Comparison of ENCODE assay signal across 1 cellular context in genomic region chr3:98732239-98733054, GRCh38.
TF ChIP-seq lines count a peak whose summit lies in the region.

No MANE protein-coding gene starts in this region.

TF ChIP-seq in HepG2, 621 proteins besides CTCF, POLR2A, EP300 and RAD21 (continued from another document and continues in another):
- TF ChIP-seq HOXD1 (CRISPR knock-in tag; IDR thresholded peaks at IDR 0.05), result 0 out of 2 replicates have a peak, but pooled peaks have one; percentile 33
- no peak for TF ChIP-seq HNF4G (IDR thresholded peaks at IDR 0.05; ENCODE audit: borderline replicate concordance, low read depth, low read length)
- no peak for TF ChIP-seq HNF4G (CRISPR knock-in tag; IDR thresholded peaks at IDR 0.05; ENCODE audit: borderline replicate concordance, low read depth)
- TF ChIP-seq JDP2 (CRISPR knock-in tag; IDR thresholded peaks at IDR 0.05; ENCODE audit: borderline replicate concordance), result no peak
- TF ChIP-seq, protein P1, sequence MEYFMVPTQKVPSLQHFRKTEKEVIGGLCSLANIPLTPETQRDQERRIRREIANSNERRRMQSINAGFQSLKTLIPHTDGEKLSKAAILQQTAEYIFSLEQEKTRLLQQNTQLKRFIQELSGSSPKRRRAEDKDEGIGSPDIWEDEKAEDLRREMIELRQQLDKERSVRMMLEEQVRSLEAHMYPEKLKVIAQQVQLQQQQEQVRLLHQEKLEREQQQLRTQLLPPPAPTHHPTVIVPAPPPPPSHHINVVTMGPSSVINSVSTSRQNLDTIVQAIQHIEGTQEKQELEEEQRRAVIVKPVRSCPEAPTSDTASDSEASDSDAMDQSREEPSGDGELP (IDR thresholded peaks at IDR 0.05; ENCODE audit: borderline replicate concordance, low read depth), result peak; percentile 42; the same call in 1 of the 2 replicates
- no peak for TF ChIP-seq PRMT3 (CRISPR knock-in tag; IDR thresholded peaks at IDR 0.05; ENCODE audit: borderline replicate concordance, low read depth)
- no peak for TF ChIP-seq SNAPC2 (CRISPR knock-in tag; IDR thresholded peaks at IDR 0.05)
- no peak for TF ChIP-seq ZBTB33 (CRISPR knock-in tag; IDR thresholded peaks at IDR 0.05)
- no peak for TF ChIP-seq ZNF17 (CRISPR knock-in tag; IDR thresholded peaks at IDR 0.05)
- TF ChIP-seq ZZZ3 (CRISPR knock-in tag; IDR thresholded peaks at IDR 0.05; ENCODE audit: borderline replicate concordance), result no peak
- TF ChIP-seq TRIM22 (IDR thresholded peaks at IDR 0.05), result no peak
- TF ChIP-seq, protein P2, sequence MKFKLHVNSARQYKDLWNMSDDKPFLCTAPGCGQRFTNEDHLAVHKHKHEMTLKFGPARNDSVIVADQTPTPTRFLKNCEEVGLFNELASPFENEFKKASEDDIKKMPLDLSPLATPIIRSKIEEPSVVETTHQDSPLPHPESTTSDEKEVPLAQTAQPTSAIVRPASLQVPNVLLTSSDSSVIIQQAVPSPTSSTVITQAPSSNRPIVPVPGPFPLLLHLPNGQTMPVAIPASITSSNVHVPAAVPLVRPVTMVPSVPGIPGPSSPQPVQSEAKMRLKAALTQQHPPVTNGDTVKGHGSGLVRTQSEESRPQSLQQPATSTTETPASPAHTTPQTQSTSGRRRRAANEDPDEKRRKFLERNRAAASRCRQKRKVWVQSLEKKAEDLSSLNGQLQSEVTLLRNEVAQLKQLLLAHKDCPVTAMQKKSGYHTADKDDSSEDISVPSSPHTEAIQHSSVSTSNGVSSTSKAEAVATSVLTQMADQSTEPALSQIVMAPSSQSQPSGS (CRISPR knock-in tag; IDR thresholded peaks at IDR 0.05), result no peak
- TF ChIP-seq NRL (CRISPR knock-in tag; IDR thresholded peaks at IDR 0.05; ENCODE audit: borderline replicate concordance), result no peak
- TF ChIP-seq ZNF609 (CRISPR knock-in tag; IDR thresholded peaks at IDR 0.05; ENCODE audit: borderline replicate concordance), result no peak; the same call in 1 of the 2 replicates
- TF ChIP-seq, protein P3, sequence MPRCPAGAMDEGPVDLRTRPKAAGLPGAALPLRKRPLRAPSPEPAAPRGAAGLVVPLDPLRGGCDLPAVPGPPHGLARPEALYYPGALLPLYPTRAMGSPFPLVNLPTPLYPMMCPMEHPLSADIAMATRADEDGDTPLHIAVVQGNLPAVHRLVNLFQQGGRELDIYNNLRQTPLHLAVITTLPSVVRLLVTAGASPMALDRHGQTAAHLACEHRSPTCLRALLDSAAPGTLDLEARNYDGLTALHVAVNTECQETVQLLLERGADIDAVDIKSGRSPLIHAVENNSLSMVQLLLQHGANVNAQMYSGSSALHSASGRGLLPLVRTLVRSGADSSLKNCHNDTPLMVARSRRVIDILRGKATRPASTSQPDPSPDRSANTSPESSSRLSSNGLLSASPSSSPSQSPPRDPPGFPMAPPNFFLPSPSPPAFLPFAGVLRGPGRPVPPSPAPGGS (CRISPR knock-in tag; IDR thresholded peaks at IDR 0.05), result no peak
- TF ChIP-seq CENPX (CRISPR knock-in tag; IDR thresholded peaks at IDR 0.05), result no peak
- TF ChIP-seq, protein P4, sequence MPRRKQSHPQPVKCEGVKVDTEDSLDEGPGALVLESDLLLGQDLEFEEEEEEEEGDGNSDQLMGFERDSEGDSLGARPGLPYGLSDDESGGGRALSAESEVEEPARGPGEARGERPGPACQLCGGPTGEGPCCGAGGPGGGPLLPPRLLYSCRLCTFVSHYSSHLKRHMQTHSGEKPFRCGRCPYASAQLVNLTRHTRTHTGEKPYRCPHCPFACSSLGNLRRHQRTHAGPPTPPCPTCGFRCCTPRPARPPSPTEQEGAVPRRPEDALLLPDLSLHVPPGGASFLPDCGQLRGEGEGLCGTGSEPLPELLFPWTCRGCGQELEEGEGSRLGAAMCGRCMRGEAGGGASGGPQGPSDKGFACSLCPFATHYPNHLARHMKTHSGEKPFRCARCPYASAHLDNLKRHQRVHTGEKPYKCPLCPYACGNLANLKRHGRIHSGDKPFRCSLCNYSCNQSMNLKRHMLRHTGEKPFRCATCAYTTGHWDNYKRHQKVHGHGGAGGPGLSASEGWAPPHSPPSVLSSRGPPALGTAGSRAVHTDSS (CRISPR knock-in tag; conservative IDR thresholded peaks at IDR 0.05), result no peak
- TF ChIP-seq, protein P5, sequence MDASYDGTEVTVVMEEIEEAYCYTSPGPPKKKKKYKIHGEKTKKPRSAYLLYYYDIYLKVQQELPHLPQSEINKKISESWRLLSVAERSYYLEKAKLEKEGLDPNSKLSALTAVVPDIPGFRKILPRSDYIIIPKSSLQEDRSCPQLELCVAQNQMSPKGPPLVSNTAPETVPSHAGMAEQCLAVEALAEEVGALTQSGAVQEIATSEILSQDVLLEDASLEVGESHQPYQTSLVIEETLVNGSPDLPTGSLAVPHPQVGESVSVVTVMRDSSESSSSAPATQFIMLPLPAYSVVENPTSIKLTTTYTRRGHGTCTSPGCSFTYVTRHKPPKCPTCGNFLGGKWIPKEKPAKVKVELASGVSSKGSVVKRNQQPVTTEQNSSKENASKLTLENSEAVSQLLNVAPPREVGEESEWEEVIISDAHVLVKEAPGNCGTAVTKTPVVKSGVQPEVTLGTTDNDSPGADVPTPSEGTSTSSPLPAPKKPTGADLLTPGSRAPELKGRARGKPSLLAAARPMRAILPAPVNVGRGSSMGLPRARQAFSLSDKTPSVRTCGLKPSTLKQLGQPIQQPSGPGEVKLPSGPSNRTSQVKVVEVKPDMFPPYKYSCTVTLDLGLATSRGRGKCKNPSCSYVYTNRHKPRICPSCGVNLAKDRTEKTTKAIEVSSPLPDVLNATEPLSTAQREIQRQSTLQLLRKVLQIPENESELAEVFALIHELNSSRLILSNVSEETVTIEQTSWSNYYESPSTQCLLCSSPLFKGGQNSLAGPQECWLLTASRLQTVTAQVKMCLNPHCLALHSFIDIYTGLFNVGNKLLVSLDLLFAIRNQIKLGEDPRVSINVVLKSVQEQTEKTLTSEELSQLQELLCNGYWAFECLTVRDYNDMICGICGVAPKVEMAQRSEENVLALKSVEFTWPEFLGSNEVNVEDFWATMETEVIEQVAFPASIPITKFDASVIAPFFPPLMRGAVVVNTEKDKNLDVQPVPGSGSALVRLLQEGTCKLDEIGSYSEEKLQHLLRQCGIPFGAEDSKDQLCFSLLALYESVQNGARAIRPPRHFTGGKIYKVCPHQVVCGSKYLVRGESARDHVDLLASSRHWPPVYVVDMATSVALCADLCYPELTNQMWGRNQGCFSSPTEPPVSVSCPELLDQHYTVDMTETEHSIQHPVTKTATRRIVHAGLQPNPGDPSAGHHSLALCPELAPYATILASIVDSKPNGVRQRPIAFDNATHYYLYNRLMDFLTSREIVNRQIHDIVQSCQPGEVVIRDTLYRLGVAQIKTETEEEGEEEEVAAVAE (CRISPR knock-in tag; IDR thresholded peaks at IDR 0.05; ENCODE audit: borderline replicate concordance), result no peak
- no peak for TF ChIP-seq ELF4 (CRISPR knock-in tag; IDR thresholded peaks at IDR 0.05; ENCODE audit: borderline replicate concordance)
- TF ChIP-seq MNT (IDR thresholded peaks at IDR 0.05), result no peak
- no peak for TF ChIP-seq ARNT (IDR thresholded peaks at IDR 0.05)
- peak; percentile 24; the same call in 1 of the 2 replicates for TF ChIP-seq TFDP1 (CRISPR knock-in tag; IDR thresholded peaks at IDR 0.05; ENCODE audit: borderline replicate concordance)
- TF ChIP-seq ZNF781 (CRISPR knock-in tag; IDR thresholded peaks at IDR 0.05; ENCODE audit: borderline replicate concordance, not compliant biosample characterization), result no peak
- no peak for TF ChIP-seq MXD4 (CRISPR knock-in tag; IDR thresholded peaks at IDR 0.05)
- TF ChIP-seq ZNF772 (CRISPR knock-in tag; IDR thresholded peaks at IDR 0.05), result no peak
- no peak for TF ChIP-seq ZNF510 (CRISPR knock-in tag; IDR thresholded peaks at IDR 0.05; ENCODE audit: low read depth)
- TF ChIP-seq ZFP62 (CRISPR knock-in tag; IDR thresholded peaks at IDR 0.05), result no peak
- TF ChIP-seq GFI1 (CRISPR knock-in tag; IDR thresholded peaks at IDR 0.05; ENCODE audit: borderline replicate concordance), result peak; percentile 71; the same call in 1 of the 2 replicates
- TF ChIP-seq ZMAT3 (CRISPR knock-in tag; conservative IDR thresholded peaks at IDR 0.05), result peak; percentile 74
- peak; percentile 52; the same call in 1 of the 2 replicates for TF ChIP-seq ZNF292 (CRISPR knock-in tag; IDR thresholded peaks at IDR 0.05; ENCODE audit: borderline replicate concordance, low read depth)
- TF ChIP-seq, protein P6, sequence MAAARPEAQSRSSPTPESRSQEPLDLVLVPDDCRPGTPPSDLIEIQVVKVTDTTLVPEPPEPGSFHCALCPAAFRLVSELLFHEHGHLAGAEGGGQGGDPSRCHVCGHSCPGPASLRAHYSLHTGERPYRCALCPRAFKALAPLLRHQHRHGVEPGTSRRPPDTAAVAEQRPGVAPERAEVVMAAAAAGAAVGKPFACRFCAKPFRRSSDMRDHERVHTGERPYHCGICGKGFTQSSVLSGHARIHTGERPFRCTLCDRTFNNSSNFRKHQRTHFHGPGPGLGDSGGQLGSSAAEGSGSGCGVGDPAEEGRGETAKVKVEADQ (CRISPR knock-in tag; IDR thresholded peaks at IDR 0.05; ENCODE audit: borderline replicate concordance), result 0 out of 2 replicates have a peak, but pooled peaks have one; percentile 28
